1 cellular context compared by ENCODE assay signal in genomic region chr7:105775580-105775979, GRCh38.
TF ChIP-seq lines count a peak whose summit lies in the region.

No MANE protein-coding gene starts in this region.

TF ChIP-seq in IMR-90, 13 proteins besides CTCF, POLR2A, EP300 and RAD21:
- TF ChIP-seq USF2 (IDR thresholded peaks at IDR 0.05; ENCODE audit: low read depth, low read length) (no peak), CEBPB (IDR thresholded peaks at IDR 0.05; ENCODE audit: low read depth, low read length) (peak; percentile 38; the same call in 1 of the 2 replicates)
